In genomic region chr2:675982-676646, GRCh38 we compare ENCODE assay signal across 8 cellular contexts. TPM values are rescaled to one million over a fixed set of nuclear protein-coding genes. Genes with fewer than 3 reads are reported as not detected.
DNase-seq lines count a peak whose midpoint lies in the region; ATAC-seq and TF ChIP-seq lines count a peak whose summit lies in the region.

No MANE protein-coding gene starts in this region.

- peak overlapping the region; percentile 11 to 43 for H3K27ac ChIP-seq in prostate gland

- CTCF ChIA-PET in BJ (lab: Yijun Ruan, JAX) = no interaction called here

- peak; percentile 51; the same call in 1 of the 2 replicates for TF ChIP-seq CTCF in BJ (IDR thresholded peaks at IDR 0.05; ENCODE audit: insufficient read depth, low read depth, low read length)
- TF ChIP-seq CTCF in prostate gland (IDR thresholded peaks at IDR 0.05) = peak in 1 of 4 experiments; percentile 21

- peaks cover 32% of the 10 kb centered on the region for H3K4me1 Mint-ChIP-seq in activated naive CD8-positive, alpha-beta T cell treated with anti-CD3 and anti-CD28 coated beads for 36 hours

- no peaks in the 10 kb centered on the region for H3K27me3 Mint-ChIP-seq in activated naive CD8-positive, alpha-beta T cell treated with anti-CD3 and anti-CD28 coated beads for 36 hours

- H3K27me3 ChIP-seq in BJ (ENCODE audit: control insufficient read depth, insufficient read depth, low read length) = no peaks in the 10 kb centered on the region
- no peaks in the 10 kb centered on the region for H3K27me3 ChIP-seq in prostate gland (replicated peaks; ENCODE audit: insufficient read depth)

- intact Hi-C loops in left cardiac atrium (cut with DNase I) (no loop called here), prostate gland (cut with DNase I) (loop anchor here (5.0 to 10.0 kb wide), 3 partner anchors 411 to 1141 kb away; partner anchors contain the start of genes ACP1, PXDN and SH3YL1)

- DNase-seq in BJ (ENCODE audit: low read depth) (peak; percentile 56), NCI-H510A treated with DMSO at 0.1 percent for 48 hours (lab: John Stamatoyannopoulos, UW) (peak; percentile 52), left cardiac atrium (peak; percentile 50), prostate gland (ENCODE audit: low spot score) (peak; percentile 31), SKM-1 (lab: John Stamatoyannopoulos, UW; ENCODE audit: unreplicated experiment) (no peak)
- DNase-seq in activated naive CD8-positive, alpha-beta T cell treated with anti-CD3 and anti-CD28 coated beads for 36 hours = peak; percentile 77

- H3K4me3 ChIP-seq in BJ (ENCODE audit: low read depth, low read length) (peak overlapping the region; percentile 77), prostate gland (peak overlapping the region; percentile 57 to 72)

- no peak for TF ChIP-seq POLR2A in prostate gland (IDR thresholded peaks at IDR 0.05)

- H3K27ac Mint-ChIP-seq in activated naive CD8-positive, alpha-beta T cell treated with anti-CD3 and anti-CD28 coated beads for 36 hours = peak overlapping the region; percentile 94

- POLR2A ChIA-PET in BJ (lab: Charles Lee) = no interaction called here

- peak overlapping the region; percentile 92 for H3K4me3 Mint-ChIP-seq in activated naive CD8-positive, alpha-beta T cell treated with anti-CD3 and anti-CD28 coated beads for 36 hours

- H3K9me3 ChIP-seq in prostate gland = no peaks in the 10 kb centered on the region

- no peaks in the 10 kb centered on the region for H3K9me3 Mint-ChIP-seq in activated naive CD8-positive, alpha-beta T cell treated with anti-CD3 and anti-CD28 coated beads for 36 hours

- peaks cover 22% of the 10 kb centered on the region for H3K36me3 Mint-ChIP-seq in activated naive CD8-positive, alpha-beta T cell treated with anti-CD3 and anti-CD28 coated beads for 36 hours

- 14% methylated on average over 20 of the region's 21 CpGs for WGBS in prostate gland

- peak; percentile 30 for ATAC-seq in GM18873 (IDR thresholded peaks at IDR 0.05; ENCODE audit: low FRiP score, unreplicated experiment)
- ATAC-seq in HG03095 (IDR thresholded peaks at IDR 0.05; ENCODE audit: unreplicated experiment) = peak; percentile 15
- peak; percentile 6 to 18 for ATAC-seq in left cardiac atrium

- H3K4me1 ChIP-seq in prostate gland (replicated peaks) = no peaks in the 10 kb centered on the region

- H3K36me3 ChIP-seq in BJ (ENCODE audit: control insufficient read depth, insufficient read depth, low read length) (peaks cover 4% of the 10 kb centered on the region), prostate gland (peaks cover 0 to 2% of the 10 kb centered on the region in 2 donors)

RNA-seq across cellular contexts. Expression of gene TMEM18, which starts 1.1 kb away (rescaled TPM):
- polyA plus RNA-seq in BJ (2011; rRNA removed) = 17.9 and 29.3 TPM in 2 replicates
- polyA minus RNA-seq in BJ (2011; rRNA and poly(A)+ RNA removed) = 9.3 and 11.1 TPM in 2 replicates
- 10 to 100 TPM; 32.6 to 34.5 TPM for total RNA-seq in activated naive CD8-positive, alpha-beta T cell treated with anti-CD3 and anti-CD28 coated beads for 36 hours
- 10 to 100 TPM; 12.2 to 16.1 TPM for total RNA-seq in left cardiac atrium
- 10 to 100 TPM; 17.7 to 19.3 TPM for total RNA-seq in prostate gland
